In the genomic region with DNA sequence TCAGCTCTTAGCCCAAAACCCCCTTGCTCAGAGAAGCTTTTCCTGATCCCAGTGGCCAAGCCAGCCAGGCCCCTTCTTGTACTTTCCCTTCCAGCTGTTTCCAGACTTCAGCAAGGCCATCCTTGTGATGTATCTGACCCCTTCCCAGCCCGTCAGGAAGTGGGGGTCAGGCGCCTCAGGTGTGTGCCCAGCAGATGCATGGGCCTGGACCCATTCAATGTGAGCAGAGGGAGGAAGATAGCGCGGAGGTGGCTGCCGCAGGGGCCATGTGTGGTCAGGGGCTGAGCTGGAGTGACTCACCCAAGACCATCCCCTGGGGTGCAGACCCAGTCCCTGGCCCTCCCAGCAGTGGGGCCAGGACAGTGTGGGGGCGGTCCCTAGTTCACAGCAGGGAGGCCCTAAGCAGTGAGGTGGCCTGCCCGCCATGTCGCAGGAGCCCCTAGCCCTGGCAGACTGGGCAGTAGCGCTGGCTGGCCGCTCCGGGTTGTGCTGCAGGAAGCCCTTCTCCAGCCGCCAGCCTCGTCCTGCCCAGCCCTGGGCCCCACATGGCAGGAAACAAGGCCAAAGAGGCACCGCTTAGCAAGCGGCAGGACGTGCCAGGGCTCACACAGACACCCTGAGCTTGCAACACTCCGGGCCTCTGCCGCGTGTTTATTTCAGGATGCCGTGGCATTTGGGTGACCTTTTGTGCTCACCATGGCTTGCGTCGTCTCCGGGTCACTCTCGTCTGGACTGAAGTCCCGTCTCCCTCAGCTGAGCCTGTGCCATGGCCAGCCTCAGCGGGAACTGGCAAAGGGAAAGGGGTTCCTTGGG, we compare ENCODE assay signal across 1 cellular context.
TF ChIP-seq lines count a peak whose summit lies in the region.

No MANE protein-coding gene starts in this region.

TF ChIP-seq in H1, 55 proteins besides CTCF, POLR2A, EP300 and RAD21:
- TF ChIP-seq TBP (IDR thresholded peaks at IDR 0.05; ENCODE audit: low read depth, low read length), result no peak
